Comparison of ENCODE assay signal across 8 cellular contexts in genomic region chr1:67441183-67441582, GRCh38. TPM values are rescaled to one million over a fixed set of nuclear protein-coding genes. Genes with fewer than 3 reads are reported as not detected.
DNase-seq lines count a peak whose midpoint lies in the region; ATAC-seq and TF ChIP-seq lines count a peak whose summit lies in the region.

No MANE protein-coding gene starts in this region.

- no peak for TF ChIP-seq CTCF in left lung (IDR thresholded peaks at IDR 0.05)
- no peak for TF ChIP-seq CTCF in thyroid gland (IDR thresholded peaks at IDR 0.05)

- intact Hi-C loops in left lung (cut with DNase I), result no loop called here
- intact Hi-C loops in thyroid gland (cut with DNase I), result no loop called here

- WGBS in thyroid gland, 2 donors, result 13 to 21% methylated on average over 3 of the region's 3 CpGs

- TF ChIP-seq POLR2A in thyroid gland (IDR thresholded peaks at IDR 0.05), result no peak

- ATAC-seq in GM18502 (IDR thresholded peaks at IDR 0.05; ENCODE audit: poor library complexity, unreplicated experiment) (peak; percentile 65), HG03025 (IDR thresholded peaks at IDR 0.05; ENCODE audit: low FRiP score, unreplicated experiment) (peak; percentile 50), left lung (peak; percentile 38), GM18520 (IDR thresholded peaks at IDR 0.05; ENCODE audit: unreplicated experiment) (no peak)

- H3K27ac ChIP-seq in left lung, result no peak overlapping the region
- H3K27ac ChIP-seq in thyroid gland, result peak overlapping the region in 1 of 3 donors; percentile 22

- H3K36me3 ChIP-seq in left lung, result no peaks in the 10 kb centered on the region
- no peaks in the 10 kb centered on the region for H3K36me3 ChIP-seq in thyroid gland

- no peaks in the 10 kb centered on the region for H3K27me3 ChIP-seq in left lung
- no peaks in the 10 kb centered on the region for H3K27me3 ChIP-seq in thyroid gland

- H3K4me3 ChIP-seq in left lung (no peak overlapping the region), thyroid gland (replicated peaks in 1 of 3) (no peak overlapping the region)

- H3K4me1 ChIP-seq in left lung (peaks cover 7 to 10% of the 10 kb centered on the region in 2 donors), thyroid gland (peaks cover 12 to 13% of the 10 kb centered on the region in 2 donors)

- H3K9me3 ChIP-seq in left lung (no peaks in the 10 kb centered on the region), thyroid gland (no peaks in the 10 kb centered on the region)

- DNase-seq in activated T-cell treated with anti-CD3 and anti-CD28 coated beads, Interleukin-2, amount 50 U/mL, for 48 hours, result peak; percentile 56 to 61
- DNase-seq in left lung, result peak in 1 of 2 donors; percentile 46
- peak; percentile 85 for DNase-seq in thyroid gland
- no peak for DNase-seq in middle frontal gyrus (ENCODE audit: extremely low spot score, low spot score)
- DNase-seq in HK-2 (ENCODE audit: unreplicated experiment), result no peak

RNA-seq across cellular contexts. Expression of gene SERBP1, which starts 11.0 kb away (rescaled TPM):
- 100 to 1,000 TPM; 130 to 174 TPM for total RNA-seq in left lung
- total RNA-seq in thyroid gland, result 100 to 1,000 TPM; 185 to 218 (median 204) TPM

Comparison
In these comparisons a context has a peak if more than half of its experiments do, and no peak if none do; other contexts are left out.
1. DNase-seq: peak in activated T-cell treated with anti-CD3 and anti-CD28 coated beads, Interleukin-2, amount 50 U/mL, for 48 hours (2 of 2) and thyroid gland (2 of 2); none in middle frontal gyrus (single experiment) and HK-2 (single experiment).